ENCODE assay signal across 1 cellular context in the genomic region with DNA sequence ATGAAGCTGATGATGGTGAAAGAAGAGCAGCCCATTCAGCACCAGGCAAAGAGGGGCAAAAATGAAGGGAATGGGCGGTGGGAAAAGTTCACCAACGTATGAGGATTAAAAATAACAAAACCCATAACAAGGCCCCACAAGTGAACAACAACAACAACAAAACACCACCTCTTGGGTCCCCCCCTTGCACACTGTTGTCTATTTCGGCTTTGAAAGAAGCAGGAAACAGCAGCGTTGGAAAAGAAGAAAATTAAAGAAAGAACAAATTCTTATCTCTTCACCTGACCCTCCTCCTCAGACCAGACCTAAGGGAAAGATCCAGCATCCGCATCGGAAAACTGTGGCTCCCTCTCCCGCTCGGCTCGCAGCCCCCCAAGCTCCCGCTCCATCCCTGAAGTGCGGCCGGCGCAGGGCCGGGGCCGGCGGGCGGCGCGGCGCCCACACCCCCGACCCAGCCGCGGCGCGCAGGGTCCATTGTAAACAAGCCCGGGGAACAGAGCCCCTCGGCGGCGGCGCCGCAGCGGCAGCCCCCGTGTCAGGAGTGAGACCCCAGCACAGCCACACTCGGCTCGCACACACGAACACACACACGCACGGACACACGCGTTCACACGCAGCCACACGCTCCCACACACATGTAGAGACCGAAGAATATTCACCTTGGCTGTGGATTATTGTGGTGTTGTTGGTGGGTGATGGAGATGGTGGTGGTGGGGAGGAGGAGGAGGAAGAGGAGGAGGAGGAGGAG.
TF ChIP-seq lines count a peak whose summit lies in the region.

No MANE protein-coding gene starts in this region.

TF ChIP-seq in K562, 482 proteins besides CTCF, POLR2A, EP300 and RAD21 (continued from another document):
- TF ChIP-seq, protein P1, sequence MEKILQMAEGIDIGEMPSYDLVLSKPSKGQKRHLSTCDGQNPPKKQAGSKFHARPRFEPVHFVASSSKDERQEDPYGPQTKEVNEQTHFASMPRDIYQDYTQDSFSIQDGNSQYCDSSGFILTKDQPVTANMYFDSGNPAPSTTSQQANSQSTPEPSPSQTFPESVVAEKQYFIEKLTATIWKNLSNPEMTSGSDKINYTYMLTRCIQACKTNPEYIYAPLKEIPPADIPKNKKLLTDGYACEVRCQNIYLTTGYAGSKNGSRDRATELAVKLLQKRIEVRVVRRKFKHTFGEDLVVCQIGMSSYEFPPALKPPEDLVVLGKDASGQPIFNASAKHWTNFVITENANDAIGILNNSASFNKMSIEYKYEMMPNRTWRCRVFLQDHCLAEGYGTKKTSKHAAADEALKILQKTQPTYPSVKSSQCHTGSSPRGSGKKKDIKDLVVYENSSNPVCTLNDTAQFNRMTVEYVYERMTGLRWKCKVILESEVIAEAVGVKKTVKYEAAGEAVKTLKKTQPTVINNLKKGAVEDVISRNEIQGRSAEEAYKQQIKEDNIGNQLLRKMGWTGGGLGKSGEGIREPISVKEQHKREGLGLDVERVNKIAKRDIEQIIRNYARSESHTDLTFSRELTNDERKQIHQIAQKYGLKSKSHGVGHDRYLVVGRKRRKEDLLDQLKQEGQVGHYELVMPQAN (IDR thresholded peaks at IDR 0.05; ENCODE audit: borderline replicate concordance), result 0 out of 2 replicates have a peak, but pooled peaks have one; percentile 38
- TF ChIP-seq SMC3 (conservative IDR thresholded peaks at IDR 0.05; ENCODE audit: insufficient read depth, low read depth, low read length) (0 out of 2 replicates have a peak, but pooled peaks have one; percentile 6), KDM1A (IDR thresholded peaks at IDR 0.05) (peak; percentile 65 to 86; a peak in 3 of 4 replicates)
